ENCODE assay signal across 11 cellular contexts in genomic region chr16:81403208-81403600, GRCh38.
DNase-seq lines count a peak whose midpoint lies in the region; ATAC-seq and TF ChIP-seq lines count a peak whose summit lies in the region.
"Had no signal": no experiment of that assay in that cellular context is flagged by ENCODE, and none has a peak within 500 bp of the region (broad histone marks: within the 10 kb centered on the region; RNA-seq: fewer than 3 reads in every experiment).

No MANE protein-coding gene starts in this region.

- H3K27me3 ChIP-seq in DND-41 (ENCODE audit: insufficient read depth, low read length, poor library complexity): no peaks in the 10 kb centered on the region
- no peaks in the 10 kb centered on the region for H3K27me3 ChIP-seq in MM.1S (replicated peaks; ENCODE audit: insufficient read depth, low read length)
- no peaks in the 10 kb centered on the region for H3K27me3 ChIP-seq in parathyroid adenoma (ENCODE audit: control insufficient read depth, insufficient read depth, low read length)

- peak overlapping the region; percentile 33 to 36 for H3K4me3 Mint-ChIP-seq in effector memory CD8-positive, alpha-beta T cell
- H3K4me3 Mint-ChIP-seq: T-helper 1 cell treated with Interleukin-12 subunit alpha and Interleukin-12 subunit beta and Interleukin-4 antibody, amounts not matched to agents 30 μg/mL and 1 μg/mL, for 36 hours had no signal

- no peaks in the 10 kb centered on the region for H3K9me2 ChIP-seq in MM.1S (replicated peaks; ENCODE audit: insufficient read depth, low read length)

- H3K9ac ChIP-seq in DND-41 (ENCODE audit: low read depth, low read length) (no peak overlapping the region), MM.1S (ENCODE audit: low read length) (no peak overlapping the region), parathyroid adenoma (no peak overlapping the region)

- ATAC-seq in DND-41 (ENCODE audit: insufficient read depth, low read depth): no peak
- ATAC-seq in effector memory CD8-positive, alpha-beta T cell (replicated peaks): no peak
- no peak for ATAC-seq in GM19328 (IDR thresholded peaks at IDR 0.05; ENCODE audit: unreplicated experiment)

- peaks cover 0 to 2% of the 10 kb centered on the region in 2 donors for H3K27me3 Mint-ChIP-seq in effector memory CD8-positive, alpha-beta T cell

- H3K36me3 ChIP-seq in DND-41 (ENCODE audit: insufficient read depth, low read length) (no peaks in the 10 kb centered on the region), MM.1S (replicated peaks; ENCODE audit: insufficient read depth, low read length) (no peaks in the 10 kb centered on the region), parathyroid adenoma (ENCODE audit: control insufficient read depth, insufficient read depth, low read length) (no peaks in the 10 kb centered on the region)
- H3K36me3 ChIP-seq: prostate gland had no signal

- H3K79me2 ChIP-seq in DND-41 (ENCODE audit: insufficient read depth, low read length): no peaks in the 10 kb centered on the region
- no peaks in the 10 kb centered on the region for H3K79me2 ChIP-seq in MM.1S (ENCODE audit: low read length)
- no peaks in the 10 kb centered on the region for H3K79me2 ChIP-seq in parathyroid adenoma

- H3K9me3 Mint-ChIP-seq in effector memory CD8-positive, alpha-beta T cell: no peaks in the 10 kb centered on the region
- H3K9me3 Mint-ChIP-seq: GM23338; T-helper 1 cell treated with Interleukin-12 subunit alpha and Interleukin-12 subunit beta and Interleukin-4 antibody, amounts not matched to agents 30 μg/mL and 1 μg/mL, for 36 hours had no signal

- H2AFZ ChIP-seq in DND-41 (ENCODE audit: low read depth, low read length) (peak overlapping the region; percentile 62; the same call in 1 of the 2 replicates), MM.1S (ENCODE audit: low read length) (0 out of 2 replicates have a peak overlapping the region, but pooled peaks have one; percentile 53), parathyroid adenoma (peak overlapping the region; percentile 68)

- peaks cover 0 to 2% of the 10 kb centered on the region in 2 donors for H3K4me1 Mint-ChIP-seq in effector memory CD8-positive, alpha-beta T cell (ENCODE audit: low read depth in 2 of 2)

- H3K9me3 ChIP-seq in DND-41 (ENCODE audit: insufficient read depth, low read length, severe bottlenecking) (no peaks in the 10 kb centered on the region), MM.1S (replicated peaks; ENCODE audit: insufficient read depth, low read length) (no peaks in the 10 kb centered on the region), parathyroid adenoma (ENCODE audit: control insufficient read depth, low read length) (no peaks in the 10 kb centered on the region)

- H3K4me1 ChIP-seq in DND-41 (ENCODE audit: insufficient read depth, low read length) (peaks cover 13% of the 10 kb centered on the region), MM.1S (ENCODE audit: low read length) (no peaks in the 10 kb centered on the region), parathyroid adenoma (no peaks in the 10 kb centered on the region)
- H3K4me1 ChIP-seq: prostate gland had no signal

- H4K20me1 ChIP-seq in DND-41 (ENCODE audit: insufficient read depth, low read length): no peaks in the 10 kb centered on the region
- H4K20me1 ChIP-seq in MM.1S (ENCODE audit: insufficient read depth, low read length): no peaks in the 10 kb centered on the region

- no peaks in the 10 kb centered on the region for H3K36me3 Mint-ChIP-seq in effector memory CD8-positive, alpha-beta T cell (ENCODE audit: insufficient read depth)

- no peaks in the 10 kb centered on the region for H3F3A ChIP-seq in MM.1S (ENCODE audit: insufficient read depth, low read length)

- H3K4me2 ChIP-seq in DND-41 (ENCODE audit: insufficient read depth, low read length): peak overlapping the region; percentile 65
- peak overlapping the region; percentile 68; the same call in 1 of the 2 replicates for H3K4me2 ChIP-seq in MM.1S (ENCODE audit: low read depth, low read length)
- H3K4me2 ChIP-seq in parathyroid adenoma (ENCODE audit: low read length): no peak overlapping the region

- no peak for TF ChIP-seq CTCF in DND-41 (IDR thresholded peaks at IDR 0.05; ENCODE audit: borderline replicate concordance, extremely low read depth, low read length, poor library complexity, severe bottlenecking)
- no peak for TF ChIP-seq CTCF in MM.1S (IDR thresholded peaks at IDR 0.05; ENCODE audit: low read length)
- no peak for TF ChIP-seq CTCF in parathyroid adenoma (IDR thresholded peaks at IDR 0.05)

- peak overlapping the region; percentile 32 to 67 for H3K27ac Mint-ChIP-seq in effector memory CD8-positive, alpha-beta T cell
- H3K27ac Mint-ChIP-seq: GM23338; T-helper 1 cell treated with Interleukin-12 subunit alpha and Interleukin-12 subunit beta and Interleukin-4 antibody, amounts not matched to agents 30 μg/mL and 1 μg/mL, for 36 hours had no signal

- H3K27ac ChIP-seq in DND-41 (ENCODE audit: low read length): no peak overlapping the region
- no peak overlapping the region for H3K27ac ChIP-seq in MM.1S (ENCODE audit: low read length)
- H3K27ac ChIP-seq in parathyroid adenoma: no peak overlapping the region
- H3K27ac ChIP-seq: C4-2B, prostate gland had no signal

- DNase-seq in DND-41 (no peak), MM.1S (no peak), NCI-H2196 treated with DMSO at 0.1 percent for 48 hours (lab: John Stamatoyannopoulos, UW; ENCODE audit: unreplicated experiment) (no peak)
- no peak for DNase-seq in effector memory CD8-positive, alpha-beta T cell
- DNase-seq in activated effector memory CD4-positive, alpha-beta T cell treated with anti-CD3 and anti-CD28 coated beads, Interleukin-2, amount 50 U/mL, for 16 hours: no peak

- H3K4me3 ChIP-seq in DND-41 (ENCODE audit: low read depth in 1 of 2, low read length in 2 of 2) (peak overlapping the region in 1 of 2 experiments; percentile 50; a peak in 1 of 4 replicates), MM.1S (ENCODE audit: low read length) (no peak overlapping the region), parathyroid adenoma (ENCODE audit: low read depth, low read length) (no peak overlapping the region)
- H3K4me3 ChIP-seq: prostate gland had no signal
